Comparison of ENCODE assay signal across 8 cellular contexts in genomic region chr18:74497308-74497640, GRCh38. TPM values are rescaled to one million over a fixed set of nuclear protein-coding genes. Genes with fewer than 3 reads are reported as not detected.
A peak's percentile ranks its signal among the peaks of the same experiment; 100 is the strongest.
DNase-seq lines count a peak whose midpoint lies in the region; ATAC-seq, FAIRE-seq and TF ChIP-seq lines count a peak whose summit lies in the region.

No MANE protein-coding gene starts in this region.

- H3K79me2 ChIP-seq in PC-9 (ENCODE audit: low read depth) (peaks cover 31% of the 10 kb centered on the region), endothelial cell of umbilical vein (ENCODE audit: control insufficient read depth, insufficient read depth, low read length) (peaks cover 23% of the 10 kb centered on the region)

- H3K4me1 ChIP-seq in ES-I3 (ENCODE audit: insufficient read depth, low read length) (peaks cover 18% of the 10 kb centered on the region), PC-9 (replicated peaks; ENCODE audit: insufficient read depth) (peaks cover 8% of the 10 kb centered on the region), endothelial cell of umbilical vein (ENCODE audit: control insufficient read depth, extremely low read depth, insufficient read depth, low read length) (peaks cover 11% of the 10 kb centered on the region)

- BruUV-seq in PC-9 (replicated peaks; lab: Mats Ljungman, UMichigan) (TSS peak; percentile 41), endothelial cell of umbilical vein (replicated peaks; lab: Mats Ljungman, UMichigan) (TSS peak; percentile 30)

- H3K9ac ChIP-seq in ES-I3 (ENCODE audit: low read depth, low read length), result peak overlapping the region; percentile 98; the same call in 1 of the 2 replicates
- peak overlapping the region; percentile 75 for H3K9ac ChIP-seq in endothelial cell of umbilical vein (replicated peaks; ENCODE audit: extremely low read depth, insufficient read depth, low read length)

- dilution Hi-C loops in endothelial cell of umbilical vein (cut with MboI; ENCODE audit: extremely low pct_ligation_motif_present, low sequenced_read_pairs), result no loop called here

- peaks cover 8% of the 10 kb centered on the region; the same call in 1 of the 2 replicates for H3K27me3 ChIP-seq in PC-9 (ENCODE audit: insufficient read depth, low read depth)
- H3K27me3 ChIP-seq in endothelial cell of umbilical vein (ENCODE audit: control insufficient read depth in 2 of 2, insufficient read depth in 2 of 2, low read length in 2 of 2), result peaks cover 8 to 14% of the 10 kb centered on the region in 2 experiments

- peak overlapping the region; percentile 76 for H3K4me3 ChIP-seq in PC-9
- peak overlapping the region in 2 of 3 experiments; percentile 74 to 89 for H3K4me3 ChIP-seq in endothelial cell of umbilical vein (replicated peaks in 1 of 3; ENCODE audit: insufficient read depth in 1 of 3, low read depth in 1 of 3, low read length in 3 of 3)

- ATAC-seq in GM19023 (IDR thresholded peaks at IDR 0.05; ENCODE audit: unreplicated experiment) (no peak), HG03520 (IDR thresholded peaks at IDR 0.05; ENCODE audit: unreplicated experiment) (no peak)

- no peaks in the 10 kb centered on the region for H3F3A ChIP-seq in PC-9 (ENCODE audit: insufficient read depth, low read depth)

- intact Hi-C loops in PC-9 (cut with micrococcal nuclease; ENCODE audit: unreplicated experiment) (loop anchor here (2.0 to 5.0 kb wide), 3 partner anchors 205 to 348 kb away; partner anchors contain the start of genes CYB5A and TIMM21), endothelial cell of umbilical vein (cut with micrococcal nuclease) (loop anchor here (2.0 to 10.0 kb wide), 3 partner anchors 708 to 1995 kb away; partner anchors contain the start of gene PTGR3)

- H3K9me1 ChIP-seq in endothelial cell of umbilical vein (replicated peaks; ENCODE audit: control insufficient read depth, extremely low read depth, insufficient read depth, low read length), result no peaks in the 10 kb centered on the region

- no peaks in the 10 kb centered on the region for H3K9me3 ChIP-seq in ES-I3 (ENCODE audit: control insufficient read depth, insufficient read depth, low read length)
- H3K9me3 ChIP-seq in PC-9 (ENCODE audit: insufficient read depth, low read depth), result no peaks in the 10 kb centered on the region
- no peaks in the 10 kb centered on the region for H3K9me3 ChIP-seq in endothelial cell of umbilical vein (replicated peaks; ENCODE audit: control insufficient read depth, insufficient read depth, low read length)

- H2AFZ ChIP-seq in PC-9 (no peak overlapping the region), endothelial cell of umbilical vein (ENCODE audit: low read depth, low read length) (no peak overlapping the region)

- DNase-seq in PC-9 (no peak), endothelial cell of umbilical vein (ENCODE audit: low read depth, low spot score) (no peak), pons (ENCODE audit: low spot score) (peak; percentile 19), foreskin melanocyte (no peak)
- DNase-seq in stimulated activated CD4-positive, alpha-beta T cell treated with anti-CD3 and anti-CD28 coated beads, Interleukin-2, amount 100 ng/mL, for 48 hours, result no peak

- CTCF ChIA-PET in PC-9 (lab: Charles Lee) (no interaction called here), endothelial cell of umbilical vein (lab: Charles Lee) (interaction anchor here (2.3 kb wide), 1 partner anchor 55 kb away, joined by 12 read pairs; no protein-coding TSS in a partner anchor)

- POLR2A ChIA-PET in PC-9 (lab: Charles Lee; ENCODE audit: unreplicated experiment) (no interaction called here), endothelial cell of umbilical vein (lab: Charles Lee) (no interaction called here)

- H3K9me2 ChIP-seq in PC-9 (ENCODE audit: insufficient read depth), result no peaks in the 10 kb centered on the region

- TF ChIP-seq CTCF in PC-9 (conservative IDR thresholded peaks at IDR 0.05), result no peak
- no peak for TF ChIP-seq CTCF in endothelial cell of umbilical vein (IDR thresholded peaks at IDR 0.05; ENCODE audit: extremely low read depth in 1 of 2, insufficient read depth in 1 of 2, low read depth in 1 of 2, low read length in 2 of 2)

- no peak for FAIRE-seq in endothelial cell of umbilical vein (lab: Jason Lieb, UNC)

- H3K36me3 ChIP-seq in ES-I3 (ENCODE audit: insufficient read depth, low read length), result peaks cover 11% of the 10 kb centered on the region
- H3K36me3 ChIP-seq in PC-9 (ENCODE audit: low read depth), result 0 out of 2 replicates have a peak, but pooled peaks cover 10% of the 10 kb centered on the region
- H3K36me3 ChIP-seq in endothelial cell of umbilical vein (ENCODE audit: control insufficient read depth in 2 of 2, extremely low read depth in 1 of 2, insufficient read depth in 2 of 2, low read length in 2 of 2), result peaks cover 3 to 5% of the 10 kb centered on the region in 2 experiments

- H4K20me1 ChIP-seq in PC-9 (ENCODE audit: insufficient read depth) (no peaks in the 10 kb centered on the region), endothelial cell of umbilical vein (replicated peaks; ENCODE audit: control insufficient read depth, extremely low read depth, insufficient read depth, low read length) (no peaks in the 10 kb centered on the region)

- peak overlapping the region; percentile 23; the same call in 1 of the 2 replicates for H3K27ac ChIP-seq in PC-9
- H3K27ac ChIP-seq in endothelial cell of umbilical vein (ENCODE audit: insufficient read depth, low read depth, low read length), result no peak overlapping the region

- no peak for TF ChIP-seq POLR2A in endothelial cell of umbilical vein (IDR thresholded peaks at IDR 0.05; ENCODE audit: low read depth, low read length)

- peak overlapping the region; percentile 90 for H3K4me2 ChIP-seq in PC-9
- H3K4me2 ChIP-seq in endothelial cell of umbilical vein (ENCODE audit: insufficient read depth, low read length), result peak overlapping the region; percentile 75

TF ChIP-seq in endothelial cell of umbilical vein, 7 proteins besides CTCF, POLR2A, EP300 and RAD21:
- TF ChIP-seq MAX (IDR thresholded peaks at IDR 0.05; ENCODE audit: insufficient read depth, insufficient read length) (no peak), JUN (IDR thresholded peaks at IDR 0.05; ENCODE audit: borderline replicate concordance, insufficient read depth, insufficient read length, low read depth) (no peak), POLR2AphosphoS5 (IDR thresholded peaks at IDR 0.05; ENCODE audit: insufficient read depth, low read depth, low read length) (no peak), EZH2 (IDR thresholded peaks at IDR 0.05; ENCODE audit: borderline replicate concordance, low read depth, low read length, severe bottlenecking) (no peak), FOS (IDR thresholded peaks at IDR 0.05; ENCODE audit: borderline replicate concordance, insufficient read depth, low read length) (no peak), MYC (IDR thresholded peaks at IDR 0.05; ENCODE audit: low read depth, low read length) (no peak), GATA2 (IDR thresholded peaks at IDR 0.05; ENCODE audit: insufficient read depth, insufficient read length, low read depth, low read length) (no peak)

RNA-seq across cellular contexts. Expression of gene CNDP2, which starts 1.1 kb away (rescaled TPM):
- total RNA-seq in PC-9 (2021) (161 and 183 TPM in 2 replicates), endothelial cell of umbilical vein (121 and 123 TPM in 2 replicates)
- 39.9 and 52.9 TPM in 2 replicates for polyA plus RNA-seq in endothelial cell of umbilical vein
- 67.0 and 79.0 TPM in 2 replicates for polyA plus RNA-seq in endothelial cell of umbilical vein (2011; cell fraction: cytosol; rRNA removed)
- 78.4 and 84.3 TPM in 2 replicates for polyA plus RNA-seq in endothelial cell of umbilical vein (2011; cell fraction: nucleus; rRNA removed)
- polyA plus RNA-seq in endothelial cell of umbilical vein (2012), result 109 and 118 TPM in 2 replicates
- 112 and 114 TPM in 2 replicates for polyA minus RNA-seq in endothelial cell of umbilical vein
- 21.1 TPM for polyA minus RNA-seq in endothelial cell of umbilical vein (2011; cell fraction: cytosol; rRNA and poly(A)+ RNA removed)
- 39.0 and 52.5 TPM in 2 replicates for polyA minus RNA-seq in endothelial cell of umbilical vein (2011; cell fraction: nucleus; rRNA and poly(A)+ RNA removed)

RNA-seq across cellular contexts. Expression of gene CNDP1, which starts 37.0 kb away (rescaled TPM):
- not detected in 2 replicates for total RNA-seq in PC-9 (2021)
- total RNA-seq in endothelial cell of umbilical vein, result not detected in 2 replicates
- not detected in 2 replicates for polyA plus RNA-seq in endothelial cell of umbilical vein
- polyA plus RNA-seq in endothelial cell of umbilical vein (2011; cell fraction: cytosol; rRNA removed), result not detected in 2 replicates
- 0.06 and 0.22 TPM in 2 replicates for polyA plus RNA-seq in endothelial cell of umbilical vein (2011; cell fraction: nucleus; rRNA removed)
- 0.17 TPM in 1 of 2 replicates, not detected in the other for polyA plus RNA-seq in endothelial cell of umbilical vein (2012)
- not detected in 2 replicates for polyA minus RNA-seq in endothelial cell of umbilical vein
- polyA minus RNA-seq in endothelial cell of umbilical vein (2011; cell fraction: cytosol; rRNA and poly(A)+ RNA removed), result not detected
- not detected in 2 replicates for polyA minus RNA-seq in endothelial cell of umbilical vein (2011; cell fraction: nucleus; rRNA and poly(A)+ RNA removed)

RNA-seq across cellular contexts. Expression of gene DIPK1C, which starts 40.2 kb away (rescaled TPM):
- total RNA-seq in PC-9 (2021) (not detected in 2 replicates), endothelial cell of umbilical vein (not detected in 2 replicates)
- not detected in 2 replicates for polyA plus RNA-seq in endothelial cell of umbilical vein
- polyA plus RNA-seq in endothelial cell of umbilical vein (2011; cell fraction: cytosol; rRNA removed), result not detected in 2 replicates
- polyA plus RNA-seq in endothelial cell of umbilical vein (2011; cell fraction: nucleus; rRNA removed), result not detected in 2 replicates
- not detected in 2 replicates for polyA plus RNA-seq in endothelial cell of umbilical vein (2012)
- polyA minus RNA-seq in endothelial cell of umbilical vein, result 0.04 TPM in 1 of 2 replicates, not detected in the other
- not detected for polyA minus RNA-seq in endothelial cell of umbilical vein (2011; cell fraction: cytosol; rRNA and poly(A)+ RNA removed)
- not detected in 2 replicates for polyA minus RNA-seq in endothelial cell of umbilical vein (2011; cell fraction: nucleus; rRNA and poly(A)+ RNA removed)
